Comparison of ENCODE assay signal across 10 cellular contexts in the genomic region with DNA sequence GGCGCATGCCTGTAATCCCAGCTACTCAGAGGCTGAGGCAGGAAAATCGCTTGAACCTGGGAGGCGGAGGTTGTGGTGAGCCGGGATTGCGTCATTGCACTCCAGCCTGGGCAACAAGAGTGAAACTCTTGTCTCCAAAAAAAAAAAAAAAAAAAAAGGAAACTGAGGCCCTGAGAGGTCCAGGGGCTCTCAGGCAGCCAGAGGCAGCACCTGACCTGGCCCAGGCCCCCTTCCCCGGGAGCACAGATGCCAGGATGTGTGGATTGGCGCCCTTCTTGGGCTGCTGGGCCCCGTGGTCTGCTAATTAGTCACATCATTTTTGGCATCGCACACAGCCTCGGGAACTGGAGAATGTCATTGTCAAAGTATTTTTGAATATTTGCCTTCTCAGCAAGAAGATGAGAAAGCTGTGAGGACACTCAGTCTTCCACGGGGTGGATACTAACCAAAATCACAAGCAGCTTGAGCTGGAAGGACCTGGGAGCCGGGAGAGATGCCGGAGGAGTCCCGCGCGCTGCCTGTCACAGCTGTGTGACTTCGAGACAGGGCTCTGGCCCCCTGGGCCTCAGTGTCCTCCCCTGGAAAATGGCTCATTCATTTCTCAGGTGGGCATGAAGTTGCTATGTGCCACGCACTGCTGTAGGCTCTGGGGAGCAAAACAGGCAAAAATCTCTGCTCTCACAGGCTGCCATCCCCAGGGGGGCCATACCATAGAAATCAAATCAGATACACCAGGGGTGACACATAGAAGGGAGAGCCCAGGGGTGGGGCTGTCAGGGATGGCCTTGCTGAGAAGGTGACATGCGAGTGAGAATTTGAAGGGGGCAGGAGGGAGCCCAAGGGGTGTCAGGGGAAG. TPM values are rescaled to one million over a fixed set of nuclear protein-coding genes. Genes with fewer than 3 reads are reported as not detected.
A peak's percentile ranks its signal among the peaks of the same experiment; 100 is the strongest.
DNase-seq lines count a peak whose midpoint lies in the region; ATAC-seq, FAIRE-seq and TF ChIP-seq lines count a peak whose summit lies in the region.
"Had no signal": no experiment of that assay in that cellular context is flagged by ENCODE, and none has a peak within 500 bp of the region (broad histone marks: within the 10 kb centered on the region; RNA-seq: fewer than 3 reads in every experiment).

No MANE protein-coding gene starts in this region.

- no peaks in the 10 kb centered on the region for H3K36me3 Mint-ChIP-seq in activated naive CD4-positive, alpha-beta T cell treated with anti-CD3 and anti-CD28 coated beads, Interleukin-2, amount 50 U/mL, for 72 hours

- H3K9me3 Mint-ChIP-seq in activated naive CD4-positive, alpha-beta T cell treated with anti-CD3 and anti-CD28 coated beads, Interleukin-2, amount 50 U/mL, for 72 hours, result no peaks in the 10 kb centered on the region
- H3K9me3 Mint-ChIP-seq: stimulated activated naive CD8-positive, alpha-beta T cell treated with anti-CD3 and anti-CD28 coated beads, Interleukin-15, Interleukin-2, amounts not matched to agents 100 ng/mL and 50 ng/mL, for 24 hours had no signal

- POLR2A ChIA-PET in IMR-90 (lab: Charles Lee; ENCODE audit: unreplicated experiment), result no interaction called here
- POLR2A ChIA-PET in HepG2 (lab: Yijun Ruan, JAX), result interaction anchor here (0.7 to 1.3 kb wide), 3 partner anchors 15 to 55 kb away, joined by 4 to 5 read pairs (median 4); no protein-coding TSS in a partner anchor

- H4K91ac ChIP-seq in IMR-90 (ENCODE audit: insufficient read depth, low read depth, low read length), result peak overlapping the region; percentile 46; the same call in 1 of the 2 replicates

- H4K8ac ChIP-seq in IMR-90 (ENCODE audit: low read depth in 2 of 2, low read length in 2 of 2), result peak overlapping the region in 1 of 2 experiments; percentile 17; a peak in 2 of 4 replicates

- peak overlapping the region; percentile 90 for H2AFZ ChIP-seq in IMR-90 (replicated peaks; ENCODE audit: low read length, poor library complexity)
- H2AFZ ChIP-seq in mammary epithelial cell (ENCODE audit: low read depth, low read length), result peak overlapping the region; percentile 92
- H2AFZ ChIP-seq in HepG2 (ENCODE audit: low read length), result no peak overlapping the region

- no peaks in the 10 kb centered on the region for H3K9me3 ChIP-seq in IMR-90 (ENCODE audit: control insufficient read depth, insufficient read depth, low read length)
- H3K9me3 ChIP-seq in mammary epithelial cell (replicated peaks; ENCODE audit: insufficient read depth, low read length), result no peaks in the 10 kb centered on the region
- H3K9me3 ChIP-seq in HepG2 (ENCODE audit: low read length), result no peaks in the 10 kb centered on the region

- no peak for TF ChIP-seq RAD21 in IMR-90 (IDR thresholded peaks at IDR 0.05; ENCODE audit: low read length)
- no peak for TF ChIP-seq RAD21 in HepG2 (CRISPR knock-in tag; IDR thresholded peaks at IDR 0.05)

- H2BK5ac ChIP-seq in IMR-90 (ENCODE audit: low read depth, low read length, poor library complexity, severe bottlenecking), result peak overlapping the region; percentile 25

- H3K4me1 ChIP-seq in IMR-90 (ENCODE audit: control insufficient read depth, insufficient read depth, low read length) (peaks cover 11% of the 10 kb centered on the region), mammary epithelial cell (ENCODE audit: insufficient read depth, low read length) (peaks cover 17% of the 10 kb centered on the region), HepG2 (ENCODE audit: insufficient read depth, low read length) (peaks cover 82% of the 10 kb centered on the region)

- H3K79me1 ChIP-seq in IMR-90 (ENCODE audit: low read depth in 1 of 2, low read length in 2 of 2), result no peaks in the 10 kb centered on the region; a peak in 1 of 4 replicates

- in situ Hi-C loops in ACHN (cut with HindIII; ENCODE audit: low pct_ligation_motif_present, low pct_unique_long_range_greater_than_20kb, low sequenced_read_pairs) (no loop called here), IMR-90 (cut with MboI; ENCODE audit: low sequenced_read_pairs) (no loop called here), mammary epithelial cell (cut with MboI; ENCODE audit: low sequenced_read_pairs in 2 of 2) (no loop called here), HepG2 (cut with HindIII; ENCODE audit: extremely low pct_ligation_motif_present, low pct_unique_long_range_greater_than_20kb) (no loop called here)

- H4K5ac ChIP-seq in IMR-90 (ENCODE audit: low read depth, low read length), result no peak overlapping the region

- H2AK5ac ChIP-seq in IMR-90 (ENCODE audit: low read depth, low read length), result peak overlapping the region; percentile 20; the same call in 1 of the 2 replicates

- FAIRE-seq in HepG2 (lab: Jason Lieb, UNC), result no peak
- no peak for FAIRE-seq in GM12892 (lab: Jason Lieb, UNC)

- CTCF ChIA-PET in IMR-90 (lab: Yijun Ruan, JAX) (no interaction called here), mammary epithelial cell (lab: Charles Lee; ENCODE audit: low non-redundant PET) (no interaction called here), HepG2 (lab: Yijun Ruan, JAX; ENCODE audit: low intra/inter-chr PET ratio, low total read pairs) (no interaction called here)

- peak overlapping the region; percentile 29; the same call in 1 of the 2 replicates for H3K14ac ChIP-seq in IMR-90 (replicated peaks; ENCODE audit: low read depth, low read length)

- TF ChIP-seq EP300 in HepG2 (IDR thresholded peaks at IDR 0.05; ENCODE audit: low read depth in 2 of 2, low read length in 2 of 2) (no peak), HepG2 (CRISPR knock-in tag; IDR thresholded peaks at IDR 0.05; ENCODE audit: borderline replicate concordance) (no peak)

- WGBS in IMR-90 (ENCODE audit: extremely low coverage in 2 of 2, insufficient read length in 1 of 2), 2 experiments, result 31% methylated on average over 10 of the region's 19 CpGs; no CpG with 5 or more reads in 1 of the 2 experiments
- 27% methylated on average over 14 of the region's 19 CpGs for WGBS in mammary epithelial cell (ENCODE audit: low coverage, missing lambda C conversion rate)
- WGBS in HepG2 (ENCODE audit: low lambda C conversion rate), result 15% methylated on average over 14 of the region's 19 CpGs

- H3K36me3 ChIP-seq in IMR-90 (ENCODE audit: control insufficient read depth, insufficient read depth, low read length) (no peaks in the 10 kb centered on the region), mammary epithelial cell (ENCODE audit: insufficient read depth, low read length) (no peaks in the 10 kb centered on the region), HepG2 (replicated peaks in 1 of 2; ENCODE audit: control insufficient read depth in 1 of 2, insufficient read depth in 2 of 2, low read length in 2 of 2) (no peaks in the 10 kb centered on the region)

- peak overlapping the region; percentile 22; the same call in 1 of the 3 replicates for H2BK15ac ChIP-seq in IMR-90 (ENCODE audit: low read depth, low read length)

- no peak for TF ChIP-seq POLR2A in IMR-90 (IDR thresholded peaks at IDR 0.05; ENCODE audit: low read depth, low read length)
- TF ChIP-seq POLR2A in HepG2 (IDR thresholded peaks at IDR 0.05; ENCODE audit: insufficient read depth in 1 of 2, low read depth in 2 of 2, low read length in 2 of 2), result no peak
- no peak for TF ChIP-seq POLR2A in GM12892 (IDR thresholded peaks at IDR 0.05; ENCODE audit: low read depth, low read length)

- BruUV-seq in IMR-90 (replicated peaks; lab: Mats Ljungman, UMichigan) (no TSS peak), mammary epithelial cell (replicated peaks; lab: Mats Ljungman, UMichigan) (no TSS peak), HepG2 (replicated peaks; lab: Mats Ljungman, UMichigan) (no TSS peak)

- H3K4me3 ChIP-seq in IMR-90 (ENCODE audit: insufficient read depth, low read depth, low read length) (no peak overlapping the region), mammary epithelial cell (replicated peaks in 1 of 3; ENCODE audit: insufficient read depth in 1 of 3, low read depth in 2 of 3, low read length in 3 of 3) (no peak overlapping the region), HepG2 (replicated peaks in 1 of 3; ENCODE audit: insufficient read depth in 1 of 3, low read depth in 2 of 3, low read length in 3 of 3) (peak overlapping the region; percentile 19 to 58 (median 43); a peak in 5 of 6 replicates)

- TF ChIP-seq CTCF in IMR-90 (conservative IDR thresholded peaks at IDR 0.05; ENCODE audit: low read depth, low read length) (no peak), mammary epithelial cell (conservative IDR thresholded peaks at IDR 0.05 in 1 of 2, IDR thresholded peaks at IDR 0.05 in 1 of 2; ENCODE audit: extremely low read depth in 1 of 2, insufficient read depth in 1 of 2, low read depth in 1 of 2, low read length in 2 of 2) (no peak), HepG2 (CRISPR knock-in tag; IDR thresholded peaks at IDR 0.05) (no peak)

- no peak overlapping the region; the same call in 1 of the 2 replicates for H2BK20ac ChIP-seq in IMR-90 (ENCODE audit: low read depth, low read length)

- H3K27me3 ChIP-seq in IMR-90 (ENCODE audit: control insufficient read depth, insufficient read depth, low read length), result no peaks in the 10 kb centered on the region
- H3K27me3 ChIP-seq in mammary epithelial cell (ENCODE audit: insufficient read depth, low read length), result no peaks in the 10 kb centered on the region
- H3K27me3 ChIP-seq in HepG2 (ENCODE audit: control insufficient read depth in 1 of 2, insufficient read depth in 2 of 2, low read length in 2 of 2), result no peaks in the 10 kb centered on the region

- no peaks in the 10 kb centered on the region for H3K79me2 ChIP-seq in mammary epithelial cell (ENCODE audit: insufficient read depth, low read length)
- H3K79me2 ChIP-seq in HepG2 (ENCODE audit: insufficient read depth, low read length), result no peaks in the 10 kb centered on the region

- dilution Hi-C loops in IMR-90 (cut with HindIII; ENCODE audit: low sequenced_read_pairs, unreplicated experiment) (no loop called here), mammary epithelial cell (cut with HindIII; ENCODE audit: low sequenced_read_pairs) (no loop called here)

- peak overlapping the region; percentile 71 for H3K4ac ChIP-seq in IMR-90 (ENCODE audit: low read depth, low read length)

- peak; percentile 72 for ATAC-seq in IMR-90 (ENCODE audit: low read depth)
- peak; percentile 32 for ATAC-seq in HepG2
- no peak for ATAC-seq in HG03521 (IDR thresholded peaks at IDR 0.05; ENCODE audit: unreplicated experiment)
- ATAC-seq in activated naive CD4-positive, alpha-beta T cell treated with anti-CD3 and anti-CD28 coated beads, Interleukin-2, amount 50 U/mL, for 72 hours, result no peak

- peaks cover 15% of the 10 kb centered on the region for H3K9me1 ChIP-seq in IMR-90 (ENCODE audit: insufficient read depth, low read length)

- DNase-seq in ACHN (peak; percentile 37), IMR-90 (peak; percentile 76), mammary epithelial cell (peak; percentile 69), HepG2 (ENCODE audit: low spot score) (no peak), amygdala (lab: John Stamatoyannopoulos, UW) (no peak), GM12892 (ENCODE audit: insufficient read length) (no peak)
- no peak for DNase-seq in activated naive CD4-positive, alpha-beta T cell treated with anti-CD3 and anti-CD28 coated beads, Interleukin-2, amount 50 U/mL, for 72 hours (ENCODE audit: low spot score in 2 of 2)
- DNase-seq: activated T-cell treated with anti-CD3 and anti-CD28 coated beads, Interleukin-2, amount 50 U/mL, for 1 hour had no signal

- peak overlapping the region; percentile 33 for H3K4me2 ChIP-seq in IMR-90 (ENCODE audit: low read depth, low read length)
- peak overlapping the region; percentile 85 for H3K4me2 ChIP-seq in mammary epithelial cell (ENCODE audit: insufficient read depth, low read depth, low read length)
- H3K4me2 ChIP-seq in HepG2 (ENCODE audit: low read depth, low read length), result peak overlapping the region; percentile 85

- no peak overlapping the region; the same call in 1 of the 2 replicates for H3K23ac ChIP-seq in IMR-90 (ENCODE audit: low read depth, low read length)

- no peak overlapping the region for H3K56ac ChIP-seq in IMR-90 (ENCODE audit: extremely low read depth, insufficient read depth, low read length)

- peak overlapping the region; percentile 30; the same call in 1 of the 2 replicates for H3K27ac ChIP-seq in IMR-90 (ENCODE audit: insufficient read depth, low read length)
- H3K27ac ChIP-seq in mammary epithelial cell (ENCODE audit: insufficient read depth, low read depth, low read length), result peak overlapping the region; percentile 55
- no peak overlapping the region for H3K27ac ChIP-seq in HepG2 (ENCODE audit: extremely low read length, insufficient read depth, low read length)

- intact Hi-C loops in IMR-90 (cut with micrococcal nuclease), result no loop called here
- intact Hi-C loops in mammary epithelial cell (cut with micrococcal nuclease), result loop anchor here (1.0 kb wide), 1 partner anchor 10 kb away; no protein-coding TSS in a partner anchor
- intact Hi-C loops in HepG2 (cut with micrococcal nuclease; ENCODE audit: unreplicated experiment), result no loop called here

- H4K20me1 ChIP-seq in IMR-90 (ENCODE audit: insufficient read depth, low read length), result no peaks in the 10 kb centered on the region
- H4K20me1 ChIP-seq in mammary epithelial cell (ENCODE audit: insufficient read depth, low read length), result no peaks in the 10 kb centered on the region
- no peaks in the 10 kb centered on the region for H4K20me1 ChIP-seq in HepG2 (ENCODE audit: insufficient read depth, low read length)

- 0 out of 2 replicates have a peak overlapping the region, but pooled peaks have one; percentile 7 for H3K18ac ChIP-seq in IMR-90 (ENCODE audit: low read depth, low read length)

- peak overlapping the region; percentile 51 for H2AK9ac ChIP-seq in IMR-90 (replicated peaks; ENCODE audit: low read depth, low read length, poor library complexity)

- peak overlapping the region in 1 of 2 donors; percentile 16 for H3K27ac Mint-ChIP-seq in activated naive CD4-positive, alpha-beta T cell treated with anti-CD3 and anti-CD28 coated beads, Interleukin-2, amount 50 U/mL, for 72 hours
- H3K27ac Mint-ChIP-seq: stimulated activated naive CD8-positive, alpha-beta T cell treated with anti-CD3 and anti-CD28 coated beads, Interleukin-15, Interleukin-2, amounts not matched to agents 100 ng/mL and 50 ng/mL, for 24 hours had no signal

- H2BK120ac ChIP-seq in IMR-90 (ENCODE audit: low read depth, low read length), result peak overlapping the region; percentile 56; the same call in 1 of the 2 replicates

- H3K9ac ChIP-seq in IMR-90 (ENCODE audit: low read depth, low read length), result no peak overlapping the region
- H3K9ac ChIP-seq in mammary epithelial cell (ENCODE audit: insufficient read depth, low read length), result peak overlapping the region; percentile 14
- H3K9ac ChIP-seq in HepG2 (ENCODE audit: insufficient read depth, low read depth, low read length), result 0 out of 2 replicates have a peak overlapping the region, but pooled peaks have one; percentile 3

RNA-seq across cellular contexts. Expression of a gene that starts 12.5 kb away (rescaled TPM):
- total RNA-seq in IMR-90 (2012; rRNA removed), result 9.0 and 11.4 TPM in 2 replicates
- polyA plus RNA-seq in IMR-90 (2012; rRNA removed), result 8.8 and 11.2 TPM in 2 replicates
- polyA plus RNA-seq in IMR-90 (2012; cell fraction: cytosol; rRNA removed), result 4.6 and 5.3 TPM in 2 replicates
- polyA plus RNA-seq in IMR-90 (2012; cell fraction: nucleus; rRNA removed; ENCODE audit: low replicate concordance), result 5.2 and 18.9 TPM in 2 replicates
- 10 to 100 TPM; 18.7 to 45.6 TPM for total RNA-seq in mammary epithelial cell
- polyA plus RNA-seq in mammary epithelial cell, result 24.6 TPM
- polyA minus RNA-seq in mammary epithelial cell, result 40.4 TPM
- total RNA-seq in HepG2 (2016; rRNA removed; fragmentation: Illumina TruSeq; extraction: Trizol), result 11.1 and 14.8 TPM in 2 replicates
- total RNA-seq in HepG2 (2016; cell fraction: cytosol; rRNA removed; fragmentation: Illumina TruSeq; extraction: Trizol; ENCODE audit: low read depth), result 5.2 and 6.2 TPM in 2 replicates
- 10.9 and 13.8 TPM in 2 replicates for total RNA-seq in HepG2 (2016; cell fraction: insoluble cytoplasmic fraction; rRNA removed; fragmentation: Illumina TruSeq; extraction: Trizol)
- total RNA-seq in HepG2 (2016; cell fraction: membrane; rRNA removed; fragmentation: Illumina TruSeq; extraction: Trizol), result 6.6 and 7.2 TPM in 2 replicates
- total RNA-seq in HepG2 (2016; cell fraction: nucleus; rRNA removed; fragmentation: Illumina TruSeq; extraction: Trizol), result 15.7 and 18.1 TPM in 2 replicates
- 10.2 and 10.5 TPM in 2 replicates for polyA plus RNA-seq in HepG2 (2011; rRNA removed)
- polyA plus RNA-seq in HepG2 (2011; cell fraction: cytosol; rRNA removed), result 5.8 and 9.2 TPM in 2 replicates
- 7.8 and 8.1 TPM in 2 replicates for polyA plus RNA-seq in HepG2 (2011; cell fraction: nucleus; rRNA removed)
- 12.0 and 12.1 TPM in 2 replicates for polyA plus RNA-seq in HepG2 (2012)
- polyA plus RNA-seq in HepG2 (2016; cell fraction: cytosol; fragmentation: Illumina TruSeq; extraction: Trizol; ENCODE audit: low read depth), result 0.57 and 0.69 TPM in 2 replicates
- polyA plus RNA-seq in HepG2 (2016; cell fraction: insoluble cytoplasmic fraction; fragmentation: Illumina TruSeq; extraction: Trizol; ENCODE audit: low read depth), result 14.2 and 16.0 TPM in 2 replicates
- polyA plus RNA-seq in HepG2 (2016; cell fraction: membrane; fragmentation: Illumina TruSeq; extraction: Trizol; ENCODE audit: low read depth), result 1.9 and 2.5 TPM in 2 replicates
- polyA plus RNA-seq in HepG2 (2016; cell fraction: nucleus; fragmentation: Illumina TruSeq; extraction: Trizol; ENCODE audit: insufficient read depth, low read depth), result 19.9 and 20.7 TPM in 2 replicates
- 15.4 and 22.7 TPM in 2 replicates for polyA minus RNA-seq in HepG2 (2011; rRNA and poly(A)+ RNA removed; ENCODE audit: low replicate concordance)
- 11.9 and 12.5 TPM in 2 replicates for polyA minus RNA-seq in HepG2 (2011; cell fraction: cytosol; rRNA and poly(A)+ RNA removed)
- 25.1 TPM in 2 replicates for polyA minus RNA-seq in HepG2 (2011; cell fraction: nucleus; rRNA and poly(A)+ RNA removed)
- total RNA-seq in activated naive CD4-positive, alpha-beta T cell treated with anti-CD3 and anti-CD28 coated beads, Interleukin-2, amount 50 U/mL, for 72 hours, result 10 to 100 TPM; 22.6 to 23.7 TPM
- polyA plus RNA-seq in GM12892 (2012; ENCODE audit: missing spikeins), result 5.3 TPM

Comparison
In these comparisons a context has a peak if more than half of its experiments do, and no peak if none do; other contexts are left out.
1. DNase-seq: peak in ACHN (single experiment), IMR-90 (single experiment) and mammary epithelial cell (single experiment); none in HepG2 (single experiment), activated naive CD4-positive, alpha-beta T cell treated with anti-CD3 and anti-CD28 coated beads, Interleukin-2, amount 50 U/mL, for 72 hours (0 of 2), amygdala (0 of 56) and GM12892 (single experiment).
2. ATAC-seq: peak in IMR-90 (single experiment) and HepG2 (single experiment); none in HG03521 (single experiment) and activated naive CD4-positive, alpha-beta T cell treated with anti-CD3 and anti-CD28 coated beads, Interleukin-2, amount 50 U/mL, for 72 hours (0 of 2).
3. H3K4me2 ChIP-seq: peak in every context shown above with its lines; median percentile 85 in mammary epithelial cell; 85 in HepG2; 33 in IMR-90.
4. H3K4me3 ChIP-seq: peak in HepG2 (3 of 3); none in IMR-90 (single experiment) and mammary epithelial cell (0 of 3).